ENCODE assay signal across 21 cellular contexts in genomic region chr15:67359431-67360082, GRCh38.
DNase-seq lines count a peak whose midpoint lies in the region; ATAC-seq and TF ChIP-seq lines count a peak whose summit lies in the region.
"Had no signal": no experiment of that assay in that cellular context is flagged by ENCODE, and none has a peak within 500 bp of the region (broad histone marks: within the 10 kb centered on the region; RNA-seq: fewer than 3 reads in every experiment).

No MANE protein-coding gene starts in this region.

- intact Hi-C loops in left colon (cut with DNase I, micrococcal nuclease): no loop called here

- ATAC-seq in left colon: peak; percentile 31
- ATAC-seq: activated CD8-positive, alpha-beta T cell treated with anti-CD3 and anti-CD28 coated beads, Interleukin-2, amount 10 ng/mL, durations not matched to agents 7 days and 5 days; stimulated activated naive CD8-positive, alpha-beta T cell treated with anti-CD3 and anti-CD28 coated beads, Interleukin-15, amount 100 ng/mL, for 72 hours had no signal

- H3K4me3 ChIP-seq in coronary artery: no peak overlapping the region
- H3K4me3 ChIP-seq: BLaER1 treated with 17β-estradiol and CSF1 and Interleukin-3, amounts not matched to agents 10 nM and 100 nM; colonic mucosa; tibial nerve had no signal

- DNase-seq in NCI-H2081 (lab: John Stamatoyannopoulos, UW) (peak; percentile 9 to 42), NCI-H2081 treated with DMSO at 0.1 percent for 48 hours (lab: John Stamatoyannopoulos, UW) (no peak), NCI-H345 treated with DMSO at 0.1 percent for 48 hours (lab: John Stamatoyannopoulos, UW; ENCODE audit: unreplicated experiment) (peak; percentile 31), left colon (no peak), stromal cell of bone marrow (ENCODE audit: low read depth) (peak; percentile 11), SW 1271 (lab: John Stamatoyannopoulos, UW) (no peak), coronary artery (ENCODE audit: low spot score) (no peak), cortex of kidney (lab: John Stamatoyannopoulos, UW) (no peak)
- DNase-seq: activated B cell treated with CpG ODN at 0.5 μM for 24 hours; activated CD8-positive, alpha-beta T cell treated with anti-CD3 and anti-CD28 coated beads, Interleukin-2, amount 10 ng/mL, durations not matched to agents 7 days and 5 days; activated gamma-delta T cell treated with Interleukin-2 at 50 U/mL for 16 hours; activated T-cell treated with anti-CD3 and anti-CD28 coated beads, Interleukin-2, amount 50 U/mL, for 1 hour; colonic mucosa; kidney; mammary epithelial cell; NCI-H1048; NCI-H2171; stimulated activated CD4-positive, alpha-beta T cell treated with anti-CD3 and anti-CD28 coated beads, Interleukin-12 subunit alpha, Interleukin-12 subunit beta, amount 100 ng/mL, for 4 hours; stimulated activated naive CD8-positive, alpha-beta T cell treated with anti-CD3 and anti-CD28 coated beads, Interleukin-15, amount 100 ng/mL, for 72 hours had no signal

- no peak overlapping the region for H3K27ac ChIP-seq in coronary artery
- H3K27ac ChIP-seq: BLaER1 treated with 17β-estradiol and CSF1 and Interleukin-3, amounts not matched to agents 10 nM and 100 nM; colonic mucosa; tibial nerve had no signal

- TF ChIP-seq CTCF in coronary artery (IDR thresholded peaks at IDR 0.05): no peak

Comparison
In these comparisons a context has a peak if more than half of its experiments do, and no peak if none do; other contexts are left out.
1. DNase-seq: peak in NCI-H2081 (2 of 2), NCI-H345 treated with DMSO at 0.1 percent for 48 hours (single experiment) and stromal cell of bone marrow (single experiment); none in NCI-H2081 treated with DMSO at 0.1 percent for 48 hours (single experiment), left colon (0 of 2), SW 1271 (0 of 2), coronary artery (single experiment) and cortex of kidney (single experiment).